22 cellular contexts compared by ENCODE assay signal in the genomic region with DNA sequence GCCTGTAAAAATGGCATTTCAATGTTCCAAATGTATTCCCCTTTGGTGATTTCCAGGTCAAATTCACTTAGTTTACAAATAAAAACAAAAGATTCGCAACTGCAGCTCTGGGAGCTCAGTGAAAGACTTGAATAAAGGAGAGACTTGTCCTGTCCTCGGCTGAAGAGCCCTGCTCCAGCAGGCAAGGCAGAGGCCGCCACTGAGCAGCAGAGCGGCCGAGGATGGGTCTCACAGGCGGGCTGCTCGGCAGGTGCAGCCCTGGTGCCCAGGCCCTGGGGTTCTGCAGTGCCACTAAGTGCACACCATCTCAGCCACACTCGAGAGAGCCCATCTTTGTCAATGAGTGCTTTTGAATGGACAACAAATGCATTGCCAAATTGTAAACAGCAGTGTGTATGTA.
DNase-seq lines count a peak whose midpoint lies in the region; ATAC-seq, FAIRE-seq and TF ChIP-seq lines count a peak whose summit lies in the region.
"Had no signal": no experiment of that assay in that cellular context is flagged by ENCODE, and none has a peak within 500 bp of the region (broad histone marks: within the 10 kb centered on the region; RNA-seq: fewer than 3 reads in every experiment).

No MANE protein-coding gene starts in this region.

- no peak overlapping the region for H3K56ac ChIP-seq in H1 (replicated peaks; ENCODE audit: insufficient read length, low read depth, low read length)

- H3K9me2 ChIP-seq in GM23338 (ENCODE audit: insufficient read depth) = peaks cover 9% of the 10 kb centered on the region
- H3K9me2 ChIP-seq: SK-N-SH had no signal

- H3K4ac ChIP-seq in H1 (replicated peaks; ENCODE audit: insufficient read length, low read depth, low read length) = no peak overlapping the region

- no peak overlapping the region for H2BK5ac ChIP-seq in H1 (ENCODE audit: low read depth, low read length)

- no peak overlapping the region for H3K27ac Mint-ChIP-seq in GM23338
- no peak overlapping the region for H3K27ac Mint-ChIP-seq in progenitor cell of endocrine pancreas

- no peaks in the 10 kb centered on the region for H3K36me3 ChIP-seq in GM23338 (ENCODE audit: insufficient read depth)
- no peaks in the 10 kb centered on the region for H3K36me3 ChIP-seq in H1 (ENCODE audit: control insufficient read depth in 2 of 4, insufficient read depth in 4 of 4, low read length in 3 of 4)
- no peaks in the 10 kb centered on the region for H3K36me3 ChIP-seq in MG63

- no peaks in the 10 kb centered on the region for H3K9me3 Mint-ChIP-seq in GM23338
- H3K9me3 Mint-ChIP-seq in progenitor cell of endocrine pancreas (ENCODE audit: low read depth) = no peaks in the 10 kb centered on the region

- no peak overlapping the region for H2BK120ac ChIP-seq in H1 (replicated peaks; ENCODE audit: low read depth, low read length)

- peaks cover 8% of the 10 kb centered on the region; the same call in 1 of the 2 replicates for H3K4me1 ChIP-seq in GM23338 (ENCODE audit: insufficient read depth)
- H3K4me1 ChIP-seq in H1 (replicated peaks in 1 of 4; ENCODE audit: control insufficient read depth in 3 of 4, insufficient read depth in 4 of 4, low read length in 3 of 4) = no peaks in the 10 kb centered on the region; a peak in 1 of 7 replicates

- CTCF ChIA-PET in H1 (lab: Charles Lee; ENCODE audit: partially characterized antibody) = interaction anchor here (0.6 to 1.5 kb wide), 6 partner anchors 10 to 71 kb away, joined by 3 to 5 read pairs (median 4); no protein-coding TSS in a partner anchor

- H4K91ac ChIP-seq in H1 (replicated peaks; ENCODE audit: insufficient read length, low read length) = no peak overlapping the region

- TF ChIP-seq POLR2A in H1 (IDR thresholded peaks at IDR 0.05; ENCODE audit: control extremely low read depth in 1 of 2, low read depth in 2 of 2, low read length in 2 of 2) (no peak), GM12892 (IDR thresholded peaks at IDR 0.05; ENCODE audit: low read depth, low read length) (no peak)

- peak; percentile 20 to 51; a peak in 2 of 4 replicates for TF ChIP-seq RAD21 in H1 (IDR thresholded peaks at IDR 0.05 in 1 of 2, conservative IDR thresholded peaks at IDR 0.05 in 1 of 2; ENCODE audit: low read depth in 2 of 2, low read length in 2 of 2)

- no peak for TF ChIP-seq EP300 in H1 (IDR thresholded peaks at IDR 0.05; ENCODE audit: borderline replicate concordance in 1 of 2, low read depth in 2 of 2, low read length in 2 of 2)

- ATAC-seq in GM23338 (peak; percentile 97), GM21737 (IDR thresholded peaks at IDR 0.05; ENCODE audit: unreplicated experiment) (no peak)
- ATAC-seq: HCT116 had no signal

- H4K5ac ChIP-seq in H1 (ENCODE audit: insufficient read length, low read depth, low read length) = no peak overlapping the region

- no peaks in the 10 kb centered on the region for H3K9me3 ChIP-seq in H1 (ENCODE audit: insufficient read depth in 2 of 2, low read depth in 1 of 2, low read length in 1 of 2)
- H3K9me3 ChIP-seq in MG63 = no peaks in the 10 kb centered on the region
- H3K9me3 ChIP-seq: SK-N-SH had no signal

- WGBS in H1 (ENCODE audit: extremely low coverage in 1 of 2, insufficient coverage in 1 of 2, insufficient read length in 1 of 2, insufficient replicate concordance in 2 of 2, low coverage in 1 of 2, low lambda C conversion rate in 2 of 2, missing lambda C conversion rate in 1 of 2), 2 experiments = 78% methylated on average over 8 of the region's 8 CpGs; no CpG with 5 or more reads in 1 of the 2 experiments

- POLR2A ChIA-PET in H1 (lab: Charles Lee; ENCODE audit: partially characterized antibody) = no interaction called here

- H3K4me1 Mint-ChIP-seq in GM23338 (peaks cover 2% of the 10 kb centered on the region; the same call in 2 of the 3 replicates), progenitor cell of endocrine pancreas (ENCODE audit: low read depth) (peaks cover 5% of the 10 kb centered on the region)

- H3K4me2 ChIP-seq in GM23338 (no peak overlapping the region), H1 (ENCODE audit: insufficient read depth in 1 of 2, low read depth in 2 of 2, low read length in 2 of 2) (no peak overlapping the region)
- H3K4me2 ChIP-seq: KMS-11, PC-9, SK-N-SH had no signal

- H3K27me3 ChIP-seq in GM23338 (ENCODE audit: insufficient read depth) = no peaks in the 10 kb centered on the region
- H3K27me3 ChIP-seq in H1 (replicated peaks in 1 of 4; ENCODE audit: control insufficient read depth in 3 of 4, extremely low read depth in 1 of 4, insufficient read depth in 3 of 4, low read length in 3 of 4) = no peaks in the 10 kb centered on the region
- peaks cover 5% of the 10 kb centered on the region; the same call in 1 of the 2 replicates for H3K27me3 ChIP-seq in MG63

- no peak overlapping the region for H3K23ac ChIP-seq in H1 (ENCODE audit: insufficient read length)

- H3K4me3 ChIP-seq in GM23338 = no peak overlapping the region
- no peak overlapping the region for H3K4me3 ChIP-seq in H1 (ENCODE audit: extremely low read depth in 1 of 4, insufficient read depth in 2 of 4, low read depth in 3 of 4, low read length in 4 of 4)
- H3K4me3 ChIP-seq in MG63 = no peak overlapping the region
- H3K4me3 ChIP-seq: PC-9 had no signal

- H3K9ac ChIP-seq in H1 (replicated peaks in 1 of 4; ENCODE audit: extremely low read depth in 1 of 4, low read depth in 3 of 4, low read length in 3 of 4) = no peak overlapping the region
- H3K9ac ChIP-seq: KMS-11, SK-N-SH had no signal

- H3K36me3 Mint-ChIP-seq in GM23338 (ENCODE audit: low read depth) = no peaks in the 10 kb centered on the region
- no peaks in the 10 kb centered on the region for H3K36me3 Mint-ChIP-seq in progenitor cell of endocrine pancreas (ENCODE audit: insufficient read depth)

- H3K14ac ChIP-seq in H1 (ENCODE audit: insufficient read length) = no peak overlapping the region

- H2BK12ac ChIP-seq in H1 (ENCODE audit: low read depth, low read length) = no peak overlapping the region

- H2BK20ac ChIP-seq in H1 (ENCODE audit: low read length) = no peak overlapping the region

- TF ChIP-seq CTCF in GM23338 (conservative IDR thresholded peaks at IDR 0.05; ENCODE audit: low read depth in 2 of 2) (peak; percentile 46 to 59), H1 (IDR thresholded peaks at IDR 0.05; ENCODE audit: control extremely low read depth in 1 of 3, insufficient read depth in 1 of 3, low read depth in 1 of 3, low read length in 3 of 3) (peak; percentile 34 to 59 (median 59)), progenitor cell of endocrine pancreas (IDR thresholded peaks at IDR 0.05; ENCODE audit: unreplicated experiment) (peak; percentile 17)

- H2BK15ac ChIP-seq in H1 (ENCODE audit: low read length) = 0 out of 2 replicates have a peak overlapping the region, but pooled peaks have one; percentile 31

- DNase-seq in GM23338 (ENCODE audit: low spot score) = peak; percentile 63
- DNase-seq in H1 (ENCODE audit: low read depth in 1 of 2, low spot score in 2 of 2) = no peak
- peak; percentile 59 for DNase-seq in iPS-NIHi7 (ENCODE audit: extremely low spot score)
- no peak for DNase-seq in progenitor cell of endocrine pancreas (ENCODE audit: low spot score, unreplicated experiment)
- no peak for DNase-seq in MG63
- DNase-seq in GM12892 (ENCODE audit: insufficient read length) = no peak
- DNase-seq: AML-193, IMR-90, NCI-H1105, NCI-H2081 treated with DMSO at 0.1 percent for 48 hours, NCI-H2171 treated with DMSO at 0.1 percent for 48 hours, NCI-H446, PC-9, SIG-M5, SK-N-SH had no signal

- H3K4me3 Mint-ChIP-seq in GM23338 = no peak overlapping the region
- no peak overlapping the region for H3K4me3 Mint-ChIP-seq in progenitor cell of endocrine pancreas (ENCODE audit: low read depth)

- no peak overlapping the region for H2AK5ac ChIP-seq in H1 (ENCODE audit: low read depth, low read length)

- no peaks in the 10 kb centered on the region; the same call in 1 of the 2 replicates for H3F3A ChIP-seq in GM23338 (replicated peaks; ENCODE audit: low read depth)

- no peak overlapping the region for H3K18ac ChIP-seq in H1 (ENCODE audit: extremely low read depth, low read length)

- H3K79me2 ChIP-seq in GM23338 (replicated peaks; ENCODE audit: insufficient read depth) = no peaks in the 10 kb centered on the region
- H3K79me2 ChIP-seq in H1 (ENCODE audit: control insufficient read depth in 1 of 2, insufficient read depth in 2 of 2, low read length in 2 of 2) = no peaks in the 10 kb centered on the region

- H3K79me1 ChIP-seq in H1 (ENCODE audit: low read depth, low read length) = no peaks in the 10 kb centered on the region

- peak overlapping the region; percentile 87 for H2AFZ ChIP-seq in GM23338
- H2AFZ ChIP-seq in H1 (ENCODE audit: low read length) = peak overlapping the region; percentile 86
- H2AFZ ChIP-seq: PC-9 had no signal

- H4K20me1 ChIP-seq in GM23338 (replicated peaks; ENCODE audit: insufficient read depth) (no peaks in the 10 kb centered on the region), H1 (replicated peaks in 1 of 2; ENCODE audit: control insufficient read depth in 1 of 2, insufficient read depth in 2 of 2, low read length in 2 of 2) (no peaks in the 10 kb centered on the region)

- H4K8ac ChIP-seq in H1 (ENCODE audit: extremely low read depth, insufficient read depth, low read length) = no peak overlapping the region

- H3K27ac ChIP-seq in GM23338 (ENCODE audit: low read depth) (no peak overlapping the region), H1 (ENCODE audit: low read depth, low read length) (no peak overlapping the region)
- H3K27ac ChIP-seq: C4-2B, KMS-11, PC-9 had no signal

- FAIRE-seq in H1 (lab: Jason Lieb, UNC) (no peak), GM12892 (lab: Jason Lieb, UNC) (no peak)
- FAIRE-seq: G401.6, GM19239, HTR-8/SVneo had no signal

- H3K23me2 ChIP-seq in H1 (ENCODE audit: low read depth, low read length) = no peaks in the 10 kb centered on the region

- H3K27me3 Mint-ChIP-seq in GM23338 (ENCODE audit: insufficient read depth, low read depth, poor library complexity) = no peaks in the 10 kb centered on the region
- H3K27me3 Mint-ChIP-seq in progenitor cell of endocrine pancreas = no peaks in the 10 kb centered on the region

TF ChIP-seq in GM23338, 12 proteins besides CTCF, POLR2A, EP300 and RAD21 (continues in another document):
- TF ChIP-seq POLR2AphosphoS5 (IDR thresholded peaks at IDR 0.05; ENCODE audit: low read depth) (no peak), JUNB (IDR thresholded peaks at IDR 0.05; ENCODE audit: unreplicated experiment) (no peak)

TF ChIP-seq in H1, 55 proteins besides CTCF, POLR2A, EP300 and RAD21 (continues in another document):
- no peak for TF ChIP-seq EZH2 (IDR thresholded peaks at IDR 0.05; ENCODE audit: low read depth, low read length, severe bottlenecking)
- no peak for TF ChIP-seq SP1 (IDR thresholded peaks at IDR 0.05; ENCODE audit: low read depth, low read length)
- TF ChIP-seq SRF (IDR thresholded peaks at IDR 0.05; ENCODE audit: low read depth, low read length) = no peak
- TF ChIP-seq SAP30 (IDR thresholded peaks at IDR 0.05; ENCODE audit: insufficient read depth, insufficient replicate concordance, low read length) = no peak
- no peak for TF ChIP-seq YY1 (IDR thresholded peaks at IDR 0.05; ENCODE audit: low read depth, low read length)
- TF ChIP-seq GABPA (IDR thresholded peaks at IDR 0.05; ENCODE audit: borderline replicate concordance, insufficient read depth, low read length) = no peak

Comparison
In these comparisons a context has a peak if more than half of its experiments do, and no peak if none do; other contexts are left out.
1. DNase-seq: peak in GM23338 (single experiment) and iPS-NIHi7 (single experiment); none in H1 (0 of 2), progenitor cell of endocrine pancreas (single experiment), MG63 (single experiment) and GM12892 (single experiment).
2. Peak in every context shown above with its lines, with median percentiles within 50 percentile points of each other: CTCF ChIP-seq.